ENCODE assay signal across 11 cellular contexts in genomic region chr5:156879665-156880285, GRCh38. TPM values are rescaled to one million over a fixed set of nuclear protein-coding genes. Genes with fewer than 3 reads are reported as not detected.
DNase-seq lines count a peak whose midpoint lies in the region; ATAC-seq and TF ChIP-seq lines count a peak whose summit lies in the region.
"Had no signal": no experiment of that assay in that cellular context is flagged by ENCODE, and none has a peak within 500 bp of the region (broad histone marks: within the 10 kb centered on the region; RNA-seq: fewer than 3 reads in every experiment).

No MANE protein-coding gene starts in this region.

- no peak overlapping the region for H3K27ac Mint-ChIP-seq in progenitor cell of endocrine pancreas
- H3K27ac Mint-ChIP-seq: GM23338; stimulated activated memory B cell treated with anti-CD40 and anti-IgM and Interleukin-4, amounts not matched to agents 10 μg/mL and 1 μg/mL and 100 μg/mL, for 72 hours had no signal

- no peaks in the 10 kb centered on the region for H3K27me3 Mint-ChIP-seq in progenitor cell of endocrine pancreas

- H3K4me3 Mint-ChIP-seq in progenitor cell of endocrine pancreas (ENCODE audit: low read depth): no peak overlapping the region
- H3K4me3 Mint-ChIP-seq: GM23338; stimulated activated memory B cell treated with anti-CD40 and anti-IgM and Interleukin-4, amounts not matched to agents 10 μg/mL and 1 μg/mL and 100 μg/mL, for 72 hours had no signal

- H3K9me3 ChIP-seq in BLaER1 treated with 17β-estradiol and CSF1 and Interleukin-3, amounts not matched to agents 10 nM and 100 nM (replicated peaks in 1 of 11): 0 out of 22 replicates have a peak, but pooled peaks cover 0 to 3% (median 0%) of the 10 kb centered on the region in 11 experiments
- H3K9me3 ChIP-seq in left ventricle myocardium inferior (replicated peaks): no peaks in the 10 kb centered on the region

- H3K36me3 Mint-ChIP-seq in progenitor cell of endocrine pancreas (ENCODE audit: insufficient read depth): no peaks in the 10 kb centered on the region
- H3K36me3 Mint-ChIP-seq: stimulated activated memory B cell treated with anti-CD40 and anti-IgM and Interleukin-4, amounts not matched to agents 10 μg/mL and 1 μg/mL and 100 μg/mL, for 72 hours had no signal

- no peak overlapping the region for H3K27ac ChIP-seq in BLaER1 treated with 17β-estradiol and CSF1 and Interleukin-3, amounts not matched to agents 10 nM and 100 nM
- H3K27ac ChIP-seq in left ventricle myocardium inferior (replicated peaks): no peak overlapping the region

- no peaks in the 10 kb centered on the region for H3K4me1 Mint-ChIP-seq in progenitor cell of endocrine pancreas (ENCODE audit: low read depth)
- H3K4me1 Mint-ChIP-seq: GM23338; stimulated activated memory B cell treated with anti-CD40 and anti-IgM and Interleukin-4, amounts not matched to agents 10 μg/mL and 1 μg/mL and 100 μg/mL, for 72 hours had no signal

- ATAC-seq in GM19372 (IDR thresholded peaks at IDR 0.05; ENCODE audit: low read depth, unreplicated experiment) (peak; percentile 82), HG03039 (IDR thresholded peaks at IDR 0.05; ENCODE audit: unreplicated experiment) (peak; percentile 82)
- ATAC-seq: GM23338; stimulated activated memory B cell treated with anti-CD40 and anti-IgM and Interleukin-4, amounts not matched to agents 10 μg/mL and 1 μg/mL and 100 μg/mL, for 72 hours had no signal

- intact Hi-C loops in left ventricle myocardium inferior (cut with micrococcal nuclease): no loop called here

- no peaks in the 10 kb centered on the region for H3K36me3 ChIP-seq in BLaER1 treated with 17β-estradiol and CSF1 and Interleukin-3, amounts not matched to agents 10 nM and 100 nM
- H3K36me3 ChIP-seq in left ventricle myocardium inferior: no peaks in the 10 kb centered on the region

- H3K9me3 Mint-ChIP-seq in progenitor cell of endocrine pancreas (ENCODE audit: low read depth): no peaks in the 10 kb centered on the region
- H3K9me3 Mint-ChIP-seq: GM23338; stimulated activated memory B cell treated with anti-CD40 and anti-IgM and Interleukin-4, amounts not matched to agents 10 μg/mL and 1 μg/mL and 100 μg/mL, for 72 hours had no signal

- no peaks in the 10 kb centered on the region for H4K20me1 ChIP-seq in BLaER1 treated with 17β-estradiol and CSF1 and Interleukin-3, amounts not matched to agents 10 nM and 100 nM

- no peak overlapping the region for H3K9ac ChIP-seq in BLaER1 treated with 17β-estradiol and CSF1 and Interleukin-3, amounts not matched to agents 10 nM and 100 nM

- peaks cover 0 to 47% (median 26%) of the 10 kb centered on the region in 10 experiments; a peak in 15 of 20 replicates for H3K4me1 ChIP-seq in BLaER1 treated with 17β-estradiol and CSF1 and Interleukin-3, amounts not matched to agents 10 nM and 100 nM
- no peaks in the 10 kb centered on the region for H3K4me1 ChIP-seq in left ventricle myocardium inferior

- TF ChIP-seq CTCF in progenitor cell of endocrine pancreas (IDR thresholded peaks at IDR 0.05; ENCODE audit: unreplicated experiment) (no peak), left ventricle myocardium inferior (IDR thresholded peaks at IDR 0.05; ENCODE audit: borderline replicate concordance) (no peak)

- DNase-seq in NCI-H2029 (lab: John Stamatoyannopoulos, UW) (peak; percentile 30), progenitor cell of endocrine pancreas (ENCODE audit: low spot score, unreplicated experiment) (no peak), left ventricle myocardium inferior (no peak), NCI-H510A treated with DMSO at 0.1 percent for 48 hours (lab: John Stamatoyannopoulos, UW) (no peak), putamen (ENCODE audit: low spot score) (no peak)
- DNase-seq: NK-92 treated with Interleukin-12 subunit alpha and Interleukin-12 subunit beta, amount 100 ng/mL, for 24 hours had no signal

- peak overlapping the region in 6 of 11 experiments; percentile 35 to 56 (median 46); a peak in 11 of 22 replicates for H3K4me2 ChIP-seq in BLaER1 treated with 17β-estradiol and CSF1 and Interleukin-3, amounts not matched to agents 10 nM and 100 nM
- H3K4me2 ChIP-seq: GM23338 had no signal

- no peak overlapping the region for H3K4me3 ChIP-seq in BLaER1 treated with 17β-estradiol and CSF1 and Interleukin-3, amounts not matched to agents 10 nM and 100 nM
- H3K4me3 ChIP-seq in left ventricle myocardium inferior: no peak overlapping the region
- H3K4me3 ChIP-seq: GM23338 had no signal

- no peaks in the 10 kb centered on the region for H3K27me3 ChIP-seq in BLaER1 treated with 17β-estradiol and CSF1 and Interleukin-3, amounts not matched to agents 10 nM and 100 nM
- peaks cover 9% of the 10 kb centered on the region for H3K27me3 ChIP-seq in left ventricle myocardium inferior (ENCODE audit: low read depth)

RNA-seq across cellular contexts. Expression of gene PPP1R2B, which starts 29.7 kb away (rescaled TPM):
- total RNA-seq in progenitor cell of endocrine pancreas (not detected in 2 replicates), left ventricle myocardium inferior (not detected)
